Comparison of ENCODE assay signal across 1 cellular context in genomic region chr3:19543212-19543841, GRCh38.
TF ChIP-seq lines count a peak whose summit lies in the region.

No MANE protein-coding gene starts in this region.

TF ChIP-seq in H1, 55 proteins besides CTCF, POLR2A, EP300 and RAD21:
- TF ChIP-seq CHD7 (IDR thresholded peaks at IDR 0.05; ENCODE audit: insufficient replicate concordance, low read length) (no peak), PHF8 (conservative IDR thresholded peaks at IDR 0.05; ENCODE audit: low read depth, low read length) (no peak), RXRA (IDR thresholded peaks at IDR 0.05; ENCODE audit: insufficient read depth, low read depth, low read length) (no peak), SIX5 (IDR thresholded peaks at IDR 0.05; ENCODE audit: low read depth, low read length) (no peak), POU5F1 (IDR thresholded peaks at IDR 0.05; ENCODE audit: low read depth, low read length) (no peak), RNF2 (IDR thresholded peaks at IDR 0.05; ENCODE audit: borderline replicate concordance, low read depth, low read length, missing control alignments, poor library complexity, severe bottlenecking) (no peak), TCF12 (IDR thresholded peaks at IDR 0.05; ENCODE audit: low read depth, low read length) (no peak), ASH2L (IDR thresholded peaks at IDR 0.05; ENCODE audit: low read length) (no peak), TEAD4 (IDR thresholded peaks at IDR 0.05; ENCODE audit: low read depth, low read length) (no peak), CTBP2 (IDR thresholded peaks at IDR 0.05; ENCODE audit: borderline replicate concordance, insufficient read depth, insufficient read length, low read length) (no peak), SIRT6 (IDR thresholded peaks at IDR 0.05; ENCODE audit: low read length) (no peak), POLR2AphosphoS5 (IDR thresholded peaks at IDR 0.05; ENCODE audit: low read depth, low read length) (no peak), ATF3 (IDR thresholded peaks at IDR 0.05; ENCODE audit: insufficient read depth, low read depth, low read length) (no peak)
